In genomic region chrX:17242470-17242869, GRCh38 we compare ENCODE assay signal across 7 cellular contexts.
DNase-seq lines count a peak whose midpoint lies in the region; ATAC-seq and TF ChIP-seq lines count a peak whose summit lies in the region.

No MANE protein-coding gene starts in this region.

- peak; percentile 7 for DNase-seq in GM04503 (ENCODE audit: low read depth)
- peak in 1 of 2 experiments; percentile 26 for DNase-seq in HL-60 (ENCODE audit: low read depth in 1 of 2, low spot score in 1 of 2)
- DNase-seq in NCI-H774 (lab: John Stamatoyannopoulos, UW): peak; percentile 26
- peak; percentile 39 to 51 (median 44) for DNase-seq in body of pancreas
- peak; percentile 55 for DNase-seq in islet precursor cell
- DNase-seq in stimulated activated CD8-positive, alpha-beta memory T cell treated with anti-CD3 and anti-CD28 coated beads, Interleukin-12 subunit alpha, Interleukin-12 subunit beta, amount 100 ng/mL, for 1 hour (ENCODE audit: low read depth): peak; percentile 1
- DNase-seq in DMS79 (lab: John Stamatoyannopoulos, UW): no peak

- H3K4me3 ChIP-seq in HL-60 (replicated peaks; ENCODE audit: insufficient read depth, low read length) (no peak overlapping the region), body of pancreas (no peak overlapping the region)

- H3K36me3 ChIP-seq in body of pancreas (replicated peaks in 1 of 2; ENCODE audit: insufficient read depth in 1 of 2, low read depth in 2 of 2): no peaks in the 10 kb centered on the region

- no peaks in the 10 kb centered on the region for H3K4me1 ChIP-seq in body of pancreas

- no peaks in the 10 kb centered on the region for H3K9me3 ChIP-seq in body of pancreas

- TF ChIP-seq POLR2A in body of pancreas (IDR thresholded peaks at IDR 0.05): no peak

- intact Hi-C loops in body of pancreas (cut with DNase I): loop anchor here (10.0 kb wide), 1 partner anchor 442 kb away; no protein-coding TSS in a partner anchor

- peak; percentile 46 for TF ChIP-seq CTCF in HL-60 (IDR thresholded peaks at IDR 0.05; ENCODE audit: insufficient read depth, low read length)
- peak; percentile 45 to 73 (median 60) for TF ChIP-seq CTCF in body of pancreas (IDR thresholded peaks at IDR 0.05)

- H3K27ac ChIP-seq in HL-60 (replicated peaks) (no peak overlapping the region), body of pancreas (no peak overlapping the region)

- 0 to 8% methylated on average over 5 of the region's 5 CpGs for WGBS in body of pancreas, 2 donors

- ATAC-seq in body of pancreas: no peak

- H3K27me3 ChIP-seq in HL-60 (ENCODE audit: insufficient read depth, poor library complexity, severe bottlenecking) (no peaks in the 10 kb centered on the region), body of pancreas (no peaks in the 10 kb centered on the region)
